ENCODE assay signal across 1 cellular context in the genomic region with DNA sequence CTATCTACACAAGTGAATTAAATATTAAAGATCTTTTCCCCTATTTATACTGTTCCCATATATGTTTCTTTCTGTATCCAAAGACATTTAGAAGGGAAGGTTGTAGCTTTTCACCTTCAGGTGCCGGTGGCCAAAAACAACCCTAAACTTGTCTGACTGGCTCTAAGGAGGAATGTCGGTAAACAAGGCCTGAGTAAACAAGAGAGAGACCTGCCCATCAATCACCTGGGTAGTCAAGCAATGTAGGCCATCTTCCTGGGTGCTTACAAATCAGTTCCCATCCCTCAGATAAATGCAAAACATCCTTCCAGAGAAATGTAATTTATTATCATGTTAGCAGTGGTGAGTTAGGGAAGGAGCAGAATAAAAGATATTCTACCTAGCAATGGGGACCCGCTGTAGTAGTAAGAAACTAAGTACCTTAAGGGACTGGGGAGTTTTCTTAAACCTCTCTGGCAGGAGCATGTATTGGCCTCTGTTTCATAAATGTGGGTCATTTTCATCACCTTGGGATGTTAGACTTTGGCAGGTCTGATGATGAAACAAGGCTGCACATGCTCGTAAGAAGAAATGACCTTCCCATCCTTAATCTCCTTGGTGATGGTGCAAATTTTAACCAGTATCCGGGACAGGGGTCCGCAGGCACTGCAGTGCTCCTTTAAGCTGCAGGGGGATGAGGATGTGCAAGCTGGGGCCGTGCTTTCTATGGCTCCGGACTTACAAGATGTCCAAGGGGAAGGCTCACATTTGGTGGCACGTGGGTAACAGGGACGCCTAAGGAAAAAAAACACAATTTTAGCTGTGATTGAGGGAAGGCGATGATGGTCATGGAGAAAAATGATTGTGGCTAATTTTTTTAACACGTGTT.
A peak's percentile ranks its signal among the peaks of the same experiment; 100 is the strongest.
TF ChIP-seq lines count a peak whose summit lies in the region.

No MANE protein-coding gene starts in this region.

TF ChIP-seq in HepG2, 621 proteins besides CTCF, POLR2A, EP300 and RAD21 (continued from another document):
- TF ChIP-seq PHF20 (CRISPR knock-in tag; IDR thresholded peaks at IDR 0.05) (no peak), REXO4 (CRISPR knock-in tag; IDR thresholded peaks at IDR 0.05; ENCODE audit: borderline replicate concordance) (no peak), XRCC5 (optimal IDR thresholded peaks at IDR 0.05; ENCODE audit: low read length) (no peak), ZNF670 (CRISPR knock-in tag; IDR thresholded peaks at IDR 0.05; ENCODE audit: borderline replicate concordance) (0 out of 2 replicates have a peak, but pooled peaks have one; percentile 22), ZNF678 (CRISPR knock-in tag; IDR thresholded peaks at IDR 0.05) (no peak), FOXO1 (CRISPR knock-in tag; IDR thresholded peaks at IDR 0.05) (peak; percentile 98), FOXJ3 (CRISPR knock-in tag; IDR thresholded peaks at IDR 0.05; ENCODE audit: borderline replicate concordance) (peak; percentile 82; the same call in 1 of the 2 replicates), HNRNPH1 (optimal IDR thresholded peaks at IDR 0.05; ENCODE audit: low read depth, low read length) (no peak), ZNF552 (CRISPR knock-in tag; IDR thresholded peaks at IDR 0.05; ENCODE audit: borderline replicate concordance) (no peak), SOX13 (IDR thresholded peaks at IDR 0.05) (0 out of 2 replicates have a peak, but pooled peaks have one; percentile 67), SOX13 (CRISPR knock-in tag; conservative IDR thresholded peaks at IDR 0.05 in 1 of 2, IDR thresholded peaks at IDR 0.05 in 1 of 2) (peak in 1 of 2 experiments; percentile 84; a peak in 2 of 4 replicates), NFIB (CRISPR knock-in tag; IDR thresholded peaks at IDR 0.05; ENCODE audit: borderline replicate concordance) (no peak), RCOR2 (CRISPR knock-in tag; IDR thresholded peaks at IDR 0.05) (peak; percentile 94; the same call in 1 of the 2 replicates), KLF6 (CRISPR knock-in tag; IDR thresholded peaks at IDR 0.05) (no peak), ZNF354B (CRISPR knock-in tag; IDR thresholded peaks at IDR 0.05) (0 out of 2 replicates have a peak, but pooled peaks have one; percentile 64), ZNF3 (CRISPR knock-in tag; IDR thresholded peaks at IDR 0.05) (no peak), RFXANK (CRISPR knock-in tag; IDR thresholded peaks at IDR 0.05) (0 out of 2 replicates have a peak, but pooled peaks have one; percentile 55), NKX3-1 (CRISPR knock-in tag; IDR thresholded peaks at IDR 0.05) (peak; percentile 70; the same call in 1 of the 2 replicates), ATF7 (IDR thresholded peaks at IDR 0.05) (no peak), ATF7 (CRISPR knock-in tag; IDR thresholded peaks at IDR 0.05) (no peak)
- TF ChIP-seq, protein P1, sequence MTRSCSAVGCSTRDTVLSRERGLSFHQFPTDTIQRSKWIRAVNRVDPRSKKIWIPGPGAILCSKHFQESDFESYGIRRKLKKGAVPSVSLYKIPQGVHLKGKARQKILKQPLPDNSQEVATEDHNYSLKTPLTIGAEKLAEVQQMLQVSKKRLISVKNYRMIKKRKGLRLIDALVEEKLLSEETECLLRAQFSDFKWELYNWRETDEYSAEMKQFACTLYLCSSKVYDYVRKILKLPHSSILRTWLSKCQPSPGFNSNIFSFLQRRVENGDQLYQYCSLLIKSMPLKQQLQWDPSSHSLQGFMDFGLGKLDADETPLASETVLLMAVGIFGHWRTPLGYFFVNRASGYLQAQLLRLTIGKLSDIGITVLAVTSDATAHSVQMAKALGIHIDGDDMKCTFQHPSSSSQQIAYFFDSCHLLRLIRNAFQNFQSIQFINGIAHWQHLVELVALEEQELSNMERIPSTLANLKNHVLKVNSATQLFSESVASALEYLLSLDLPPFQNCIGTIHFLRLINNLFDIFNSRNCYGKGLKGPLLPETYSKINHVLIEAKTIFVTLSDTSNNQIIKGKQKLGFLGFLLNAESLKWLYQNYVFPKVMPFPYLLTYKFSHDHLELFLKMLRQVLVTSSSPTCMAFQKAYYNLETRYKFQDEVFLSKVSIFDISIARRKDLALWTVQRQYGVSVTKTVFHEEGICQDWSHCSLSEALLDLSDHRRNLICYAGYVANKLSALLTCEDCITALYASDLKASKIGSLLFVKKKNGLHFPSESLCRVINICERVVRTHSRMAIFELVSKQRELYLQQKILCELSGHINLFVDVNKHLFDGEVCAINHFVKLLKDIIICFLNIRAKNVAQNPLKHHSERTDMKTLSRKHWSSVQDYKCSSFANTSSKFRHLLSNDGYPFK (CRISPR knock-in tag; IDR thresholded peaks at IDR 0.05; ENCODE audit: borderline replicate concordance), result no peak
- TF ChIP-seq, protein P2, sequence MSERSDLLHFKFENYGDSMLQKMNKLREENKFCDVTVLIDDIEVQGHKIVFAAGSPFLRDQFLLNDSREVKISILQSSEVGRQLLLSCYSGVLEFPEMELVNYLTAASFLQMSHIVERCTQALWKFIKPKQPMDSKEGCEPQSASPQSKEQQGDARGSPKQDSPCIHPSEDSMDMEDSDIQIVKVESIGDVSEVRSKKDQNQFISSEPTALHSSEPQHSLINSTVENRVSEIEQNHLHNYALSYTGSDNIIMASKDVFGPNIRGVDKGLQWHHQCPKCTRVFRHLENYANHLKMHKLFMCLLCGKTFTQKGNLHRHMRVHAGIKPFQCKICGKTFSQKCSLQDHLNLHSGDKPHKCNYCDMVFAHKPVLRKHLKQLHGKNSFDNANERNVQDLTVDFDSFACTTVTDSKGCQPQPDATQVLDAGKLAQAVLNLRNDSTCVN (CRISPR knock-in tag; IDR thresholded peaks at IDR 0.05; ENCODE audit: borderline replicate concordance), result no peak
- TF ChIP-seq, protein P3, sequence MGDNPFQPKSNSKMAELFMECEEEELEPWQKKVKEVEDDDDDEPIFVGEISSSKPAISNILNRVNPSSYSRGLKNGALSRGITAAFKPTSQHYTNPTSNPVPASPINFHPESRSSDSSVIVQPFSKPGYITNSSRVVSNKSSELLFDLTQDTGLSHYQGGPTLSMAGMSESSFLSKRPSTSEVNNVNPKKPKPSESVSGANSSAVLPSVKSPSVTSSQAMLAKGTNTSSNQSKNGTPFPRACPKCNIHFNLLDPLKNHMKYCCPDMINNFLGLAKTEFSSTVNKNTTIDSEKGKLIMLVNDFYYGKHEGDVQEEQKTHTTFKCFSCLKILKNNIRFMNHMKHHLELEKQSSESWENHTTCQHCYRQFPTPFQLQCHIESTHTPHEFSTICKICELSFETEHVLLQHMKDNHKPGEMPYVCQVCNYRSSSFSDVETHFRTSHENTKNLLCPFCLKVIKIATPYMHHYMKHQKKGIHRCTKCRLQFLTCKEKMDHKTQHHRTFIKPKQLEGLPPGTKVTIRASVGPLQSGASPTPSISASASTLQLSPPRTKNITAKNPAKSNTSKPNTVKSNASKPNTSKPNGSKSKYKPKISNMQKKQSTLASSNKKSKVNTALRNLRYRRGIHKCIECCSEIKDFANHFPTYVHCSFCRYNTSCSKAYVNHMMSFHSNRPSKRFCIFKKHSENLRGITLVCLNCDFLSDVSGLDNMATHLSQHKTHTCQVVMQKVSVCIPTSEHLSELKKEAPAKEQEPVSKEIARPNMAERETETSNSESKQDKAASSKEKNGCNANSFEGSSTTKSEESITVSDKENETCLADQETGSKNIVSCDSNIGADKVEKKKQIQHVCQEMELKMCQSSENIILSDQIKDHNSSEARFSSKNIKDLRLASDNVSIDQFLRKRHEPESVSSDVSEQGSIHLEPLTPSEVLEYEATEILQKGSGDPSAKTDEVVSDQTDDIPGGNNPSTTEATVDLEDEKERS (CRISPR knock-in tag; IDR thresholded peaks at IDR 0.05), result peak; percentile 63; the same call in 1 of the 2 replicates
- TF ChIP-seq, protein P4, sequence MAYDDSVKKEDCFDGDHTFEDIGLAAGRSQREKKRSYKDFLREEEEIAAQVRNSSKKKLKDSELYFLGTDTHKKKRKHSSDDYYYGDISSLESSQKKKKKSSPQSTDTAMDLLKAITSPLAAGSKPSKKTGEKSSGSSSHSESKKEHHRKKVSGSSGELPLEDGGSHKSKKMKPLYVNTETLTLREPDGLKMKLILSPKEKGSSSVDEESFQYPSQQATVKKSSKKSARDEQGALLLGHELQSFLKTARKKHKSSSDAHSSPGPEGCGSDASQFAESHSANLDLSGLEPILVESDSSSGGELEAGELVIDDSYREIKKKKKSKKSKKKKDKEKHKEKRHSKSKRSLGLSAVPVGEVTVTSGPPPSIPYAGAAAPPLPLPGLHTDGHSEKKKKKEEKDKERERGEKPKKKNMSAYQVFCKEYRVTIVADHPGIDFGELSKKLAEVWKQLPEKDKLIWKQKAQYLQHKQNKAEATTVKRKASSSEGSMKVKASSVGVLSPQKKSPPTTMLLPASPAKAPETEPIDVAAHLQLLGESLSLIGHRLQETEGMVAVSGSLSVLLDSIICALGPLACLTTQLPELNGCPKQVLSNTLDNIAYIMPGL (CRISPR knock-in tag; IDR thresholded peaks at IDR 0.05; ENCODE audit: borderline replicate concordance in 1 of 2, low read depth in 1 of 2), result no peak
- TF ChIP-seq, protein P5, sequence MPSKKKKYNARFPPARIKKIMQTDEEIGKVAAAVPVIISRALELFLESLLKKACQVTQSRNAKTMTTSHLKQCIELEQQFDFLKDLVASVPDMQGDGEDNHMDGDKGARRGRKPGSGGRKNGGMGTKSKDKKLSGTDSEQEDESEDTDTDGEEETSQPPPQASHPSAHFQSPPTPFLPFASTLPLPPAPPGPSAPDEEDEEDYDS (CRISPR knock-in tag; IDR thresholded peaks at IDR 0.05), result no peak; the same call in 1 of the 2 replicates
